30 cellular contexts compared by ENCODE assay signal in genomic region chr7:26662646-26663045, GRCh38.
"Had no signal": no experiment of that assay in that cellular context is flagged by ENCODE, and none has a peak within 500 bp of the region (broad histone marks: within the 10 kb centered on the region; RNA-seq: fewer than 3 reads in every experiment).

No MANE protein-coding gene starts in this region.

- H3K27ac ChIP-seq: body of pancreas, KMS-11, WERI-Rb-1 had no signal

- ATAC-seq: activated CD8-positive, alpha-beta memory T cell treated with anti-CD3 and anti-CD28 coated beads, Interleukin-2, amount 10 ng/mL, durations not matched to agents 7 days and 5 days; activated T-cell treated with anti-CD3 and anti-CD28 coated beads, Interleukin-2, amount 50 U/mL, for 72 hours; activated T-helper 17 cell treated with anti-CD3 and anti-CD28 coated beads, Interleukin-2, amount 50 U/mL, for 72 hours; body of pancreas had no signal

- H3K36me3 Mint-ChIP-seq: activated CD8-positive, alpha-beta memory T cell treated with anti-CD3 and anti-CD28 coated beads, Interleukin-2, amount 10 ng/mL, durations not matched to agents 7 days and 5 days; activated naive CD8-positive, alpha-beta T cell treated with anti-CD3 and anti-CD28 coated beads, Interleukin-2, amount 10 ng/mL, durations not matched to agents 7 days and 5 days had no signal

- H3K36me3 ChIP-seq: WERI-Rb-1 had no signal

- H3K9me3 Mint-ChIP-seq: activated CD4-positive, alpha-beta memory T cell treated with anti-CD3 and anti-CD28 coated beads, Interleukin-2, amount 10 ng/mL, durations not matched to agents 7 days and 5 days; activated naive CD8-positive, alpha-beta T cell treated with anti-CD3 and anti-CD28 coated beads, Interleukin-2, amount 10 ng/mL, durations not matched to agents 7 days and 5 days; activated T-cell treated with anti-CD3 and anti-CD28 coated beads, Interleukin-2, amount 50 U/mL, for 72 hours; activated T-helper 17 cell treated with anti-CD3 and anti-CD28 coated beads, Interleukin-2, amount 50 U/mL, for 72 hours had no signal

- H3K27ac Mint-ChIP-seq: activated CD4-positive, alpha-beta memory T cell treated with anti-CD3 and anti-CD28 coated beads, Interleukin-2, amount 10 ng/mL, durations not matched to agents 7 days and 5 days; activated CD8-positive, alpha-beta memory T cell treated with anti-CD3 and anti-CD28 coated beads, Interleukin-2, amount 10 ng/mL, durations not matched to agents 7 days and 5 days; activated naive CD8-positive, alpha-beta T cell treated with anti-CD3 and anti-CD28 coated beads, Interleukin-2, amount 10 ng/mL, durations not matched to agents 7 days and 5 days; activated T-cell treated with anti-CD3 and anti-CD28 coated beads, Interleukin-2, amount 50 U/mL, for 72 hours; activated T-helper 17 cell treated with anti-CD3 and anti-CD28 coated beads, Interleukin-2, amount 50 U/mL, for 72 hours had no signal

- H3K4me3 ChIP-seq: body of pancreas had no signal

- DNase-seq: activated CD4-positive, alpha-beta memory T cell treated with anti-CD3 and anti-CD28 coated beads, Interleukin-2, amount 10 ng/mL, durations not matched to agents 7 days and 5 days; activated CD4-positive, alpha-beta T cell treated with anti-CD3 and anti-CD28 coated beads for 1 hour; activated CD4-positive, alpha-beta T cell treated with anti-CD3 and anti-CD28 coated beads for 48 hours; activated CD4-positive, CD25-positive, alpha-beta regulatory T cell; activated CD8-positive, alpha-beta memory T cell treated with anti-CD3 and anti-CD28 coated beads for 24 hours; activated CD8-positive, alpha-beta memory T cell treated with anti-CD3 and anti-CD28 coated beads, Interleukin-2, amount 10 ng/mL, durations not matched to agents 7 days and 5 days; activated CD8-positive, alpha-beta memory T cell treated with anti-CD3 and anti-CD28 coated beads, Interleukin-2, amount 50 U/mL, for 48 hours; activated effector memory CD4-positive, alpha-beta T cell treated with anti-CD3 and anti-CD28 coated beads, Interleukin-2, amount 50 U/mL, for 16 hours; activated naive CD4-positive, alpha-beta T cell; activated naive CD4-positive, alpha-beta T cell treated with anti-CD3 and anti-CD28 coated beads, Interleukin-2, amount 50 U/mL, for 16 hours; activated naive CD8-positive, alpha-beta T cell treated with anti-CD3 and anti-CD28 coated beads, Interleukin-2, amount 10 ng/mL, durations not matched to agents 7 days and 5 days; activated T-cell treated with anti-CD3 and anti-CD28 coated beads, Interleukin-2, amount 50 U/mL, for 72 hours; body of pancreas; caudate nucleus; cerebellar nuclear complex; NCI-H1092 treated with DMSO at 0.1 percent for 48 hours; NCI-H146; NCI-H1930; NCI-H2081 treated with DMSO at 0.1 percent for 48 hours; NCI-H510A; NCI-H526; NCI-H748 treated with DMSO at 0.1 percent for 48 hours; Right ventricle myocardium superior; SW 1271; T-helper 1 cell; T-helper 2 cell; T-helper 9 cell; WERI-Rb-1 had no signal

- H3K9me3 ChIP-seq: body of pancreas had no signal

- H3K4me3 Mint-ChIP-seq: activated CD4-positive, alpha-beta memory T cell treated with anti-CD3 and anti-CD28 coated beads, Interleukin-2, amount 10 ng/mL, durations not matched to agents 7 days and 5 days; activated CD8-positive, alpha-beta memory T cell treated with anti-CD3 and anti-CD28 coated beads, Interleukin-2, amount 10 ng/mL, durations not matched to agents 7 days and 5 days; activated naive CD8-positive, alpha-beta T cell treated with anti-CD3 and anti-CD28 coated beads, Interleukin-2, amount 10 ng/mL, durations not matched to agents 7 days and 5 days; activated T-cell treated with anti-CD3 and anti-CD28 coated beads, Interleukin-2, amount 50 U/mL, for 72 hours; activated T-helper 17 cell treated with anti-CD3 and anti-CD28 coated beads, Interleukin-2, amount 50 U/mL, for 72 hours had no signal

- H3K27me3 ChIP-seq: body of pancreas had no signal
